ENCODE assay signal across 8 cellular contexts in genomic region chr3:141440942-141441341, GRCh38. TPM values are rescaled to one million over a fixed set of nuclear protein-coding genes. Genes with fewer than 3 reads are reported as not detected.
DNase-seq lines count a peak whose midpoint lies in the region; ATAC-seq and TF ChIP-seq lines count a peak whose summit lies in the region.

No MANE protein-coding gene starts in this region.

- POLR2A ChIA-PET in activated CD8-positive, alpha-beta T cell treated with anti-CD3 and anti-CD28 coated beads, Interleukin-2, amount 10 ng/mL, durations not matched to agents 7 days and 5 days (lab: Charles Lee), result interaction anchor here (2.2 kb wide), 1 partner anchor 129 kb away, joined by 10 read pairs; no protein-coding TSS in a partner anchor

- H3K4me1 Mint-ChIP-seq in activated CD8-positive, alpha-beta T cell treated with anti-CD3 and anti-CD28 coated beads, Interleukin-2, amount 10 ng/mL, durations not matched to agents 7 days and 5 days (ENCODE audit: low read depth), result peaks cover 29% of the 10 kb centered on the region
- H3K4me1 Mint-ChIP-seq in natural killer cell treated with Interleukin-12 subunit alpha and Interleukin-12 subunit beta and Interleukin-15 and Interleukin-18, amount 100 ng/mL, for 72 hours (ENCODE audit: low read depth in 2 of 2), result peaks cover 14 to 31% of the 10 kb centered on the region in 2 donors

- peak overlapping the region; percentile 1 for H2AFZ ChIP-seq in DND-41 (ENCODE audit: low read depth, low read length)

- no peak overlapping the region for H3K9ac ChIP-seq in DND-41 (ENCODE audit: low read depth, low read length)

- no peaks in the 10 kb centered on the region for H3K36me3 ChIP-seq in DND-41 (ENCODE audit: insufficient read depth, low read length)

- intact Hi-C loops in posterior cingulate gyrus (cut with DNase I), result no loop called here

- H3K27me3 Mint-ChIP-seq in activated CD8-positive, alpha-beta T cell treated with anti-CD3 and anti-CD28 coated beads, Interleukin-2, amount 10 ng/mL, durations not matched to agents 7 days and 5 days (ENCODE audit: low read depth), result no peaks in the 10 kb centered on the region
- no peaks in the 10 kb centered on the region for H3K27me3 Mint-ChIP-seq in natural killer cell treated with Interleukin-12 subunit alpha and Interleukin-12 subunit beta and Interleukin-15 and Interleukin-18, amount 100 ng/mL, for 72 hours

- no peak for TF ChIP-seq CTCF in DND-41 (IDR thresholded peaks at IDR 0.05; ENCODE audit: borderline replicate concordance, extremely low read depth, low read length, poor library complexity, severe bottlenecking)

- no peak for ATAC-seq in DND-41 (ENCODE audit: insufficient read depth, low read depth)
- peak; percentile 10 for ATAC-seq in GM21825 (IDR thresholded peaks at IDR 0.05; ENCODE audit: unreplicated experiment)
- peak; percentile 34 for ATAC-seq in activated CD8-positive, alpha-beta T cell treated with anti-CD3 and anti-CD28 coated beads, Interleukin-2, amount 10 ng/mL, durations not matched to agents 7 days and 5 days
- peak; percentile 45 to 52 for ATAC-seq in natural killer cell treated with Interleukin-12 subunit alpha and Interleukin-12 subunit beta and Interleukin-15 and Interleukin-18, amount 100 ng/mL, for 72 hours

- H3K27ac Mint-ChIP-seq in activated CD8-positive, alpha-beta T cell treated with anti-CD3 and anti-CD28 coated beads, Interleukin-2, amount 10 ng/mL, durations not matched to agents 7 days and 5 days, result peak overlapping the region; percentile 55
- H3K27ac Mint-ChIP-seq in natural killer cell treated with Interleukin-12 subunit alpha and Interleukin-12 subunit beta and Interleukin-15 and Interleukin-18, amount 100 ng/mL, for 72 hours, result peak overlapping the region; percentile 62 to 77

- H3K9me3 ChIP-seq in DND-41 (ENCODE audit: insufficient read depth, low read length, severe bottlenecking), result no peaks in the 10 kb centered on the region

- H3K36me3 Mint-ChIP-seq in activated CD8-positive, alpha-beta T cell treated with anti-CD3 and anti-CD28 coated beads, Interleukin-2, amount 10 ng/mL, durations not matched to agents 7 days and 5 days (ENCODE audit: low read depth), result peaks cover 51% of the 10 kb centered on the region
- H3K36me3 Mint-ChIP-seq in natural killer cell treated with Interleukin-12 subunit alpha and Interleukin-12 subunit beta and Interleukin-15 and Interleukin-18, amount 100 ng/mL, for 72 hours, result peaks cover 18% of the 10 kb centered on the region

- H3K9me3 Mint-ChIP-seq in activated CD8-positive, alpha-beta T cell treated with anti-CD3 and anti-CD28 coated beads, Interleukin-2, amount 10 ng/mL, durations not matched to agents 7 days and 5 days (ENCODE audit: insufficient read depth), result no peaks in the 10 kb centered on the region
- H3K9me3 Mint-ChIP-seq in natural killer cell treated with Interleukin-12 subunit alpha and Interleukin-12 subunit beta and Interleukin-15 and Interleukin-18, amount 100 ng/mL, for 72 hours, result no peaks in the 10 kb centered on the region

- H3K4me3 Mint-ChIP-seq in activated CD8-positive, alpha-beta T cell treated with anti-CD3 and anti-CD28 coated beads, Interleukin-2, amount 10 ng/mL, durations not matched to agents 7 days and 5 days, result no peak overlapping the region
- peak overlapping the region; percentile 21 for H3K4me3 Mint-ChIP-seq in natural killer cell treated with Interleukin-12 subunit alpha and Interleukin-12 subunit beta and Interleukin-15 and Interleukin-18, amount 100 ng/mL, for 72 hours

- H3K4me1 ChIP-seq in DND-41 (ENCODE audit: insufficient read depth, low read length), result no peaks in the 10 kb centered on the region; the same call in 1 of the 2 replicates

- H3K27ac ChIP-seq in DND-41 (ENCODE audit: low read length), result no peak overlapping the region

- H3K27me3 ChIP-seq in DND-41 (ENCODE audit: insufficient read depth, low read length, poor library complexity), result no peaks in the 10 kb centered on the region

- H4K20me1 ChIP-seq in DND-41 (ENCODE audit: insufficient read depth, low read length), result no peaks in the 10 kb centered on the region

- H3K4me2 ChIP-seq in DND-41 (ENCODE audit: insufficient read depth, low read length), result no peak overlapping the region

- H3K4me3 ChIP-seq in DND-41 (ENCODE audit: low read depth in 1 of 2, low read length in 2 of 2), result no peak overlapping the region

- H3K79me2 ChIP-seq in DND-41 (ENCODE audit: insufficient read depth, low read length), result no peaks in the 10 kb centered on the region

- CTCF ChIA-PET in activated CD8-positive, alpha-beta T cell treated with anti-CD3 and anti-CD28 coated beads, Interleukin-2, amount 10 ng/mL, durations not matched to agents 7 days and 5 days (lab: Charles Lee), result interaction anchor here (0.8 to 5.3 kb wide), 28 partner anchors 8 to 209 kb away, joined by 3 to 109 read pairs (median 8); partner anchors contain the start of genes PXYLP1 and ZBTB38

- DNase-seq in DND-41, result no peak
- DNase-seq in activated CD8-positive, alpha-beta T cell treated with anti-CD3 and anti-CD28 coated beads, Interleukin-2, amount 10 ng/mL, durations not matched to agents 7 days and 5 days, result no peak
- DNase-seq in natural killer cell treated with Interleukin-12 subunit alpha and Interleukin-12 subunit beta and Interleukin-15 and Interleukin-18, amount 100 ng/mL, for 72 hours (ENCODE audit: low spot score), result no peak
- DNase-seq in posterior cingulate gyrus, result no peak
- no peak for DNase-seq in activated effector memory CD4-positive, alpha-beta T cell treated with anti-CD3 and anti-CD28 coated beads, Interleukin-2, amount 50 U/mL, for 16 hours
- no peak for DNase-seq in middle frontal gyrus (ENCODE audit: extremely low spot score, low spot score)
- no peak for DNase-seq in stimulated activated CD8-positive, alpha-beta memory T cell treated with anti-CD3 and anti-CD28 coated beads, Interleukin-4, amount 100 ng/mL, for 48 hours

RNA-seq across cellular contexts. Expression of gene RASA2, which starts 45.9 kb away (rescaled TPM):
- total RNA-seq in activated CD8-positive, alpha-beta T cell treated with anti-CD3 and anti-CD28 coated beads, Interleukin-2, amount 10 ng/mL, durations not matched to agents 7 days and 5 days, result 10 to 100 TPM; 56.8 to 60.2 TPM
- total RNA-seq in natural killer cell treated with Interleukin-12 subunit alpha and Interleukin-12 subunit beta and Interleukin-15 and Interleukin-18, amount 100 ng/mL, for 72 hours, result 10 to 100 TPM; 65.9 to 85.7 TPM
